ENCODE assay signal across 8 cellular contexts in genomic region chrX:30283456-30284200, GRCh38. TPM values are rescaled to one million over a fixed set of nuclear protein-coding genes. Genes with fewer than 3 reads are reported as not detected.
DNase-seq lines count a peak whose midpoint lies in the region; ATAC-seq, FAIRE-seq and TF ChIP-seq lines count a peak whose summit lies in the region.

No MANE protein-coding gene starts in this region.

- no peak overlapping the region for H3K56ac ChIP-seq in mesendoderm (ENCODE audit: low read length)

- CTCF ChIA-PET in GM10248 (lab: Yijun Ruan, JAX), result no interaction called here

- TF ChIP-seq POLR2A in body of pancreas (IDR thresholded peaks at IDR 0.05) (no peak), GM12892 (IDR thresholded peaks at IDR 0.05; ENCODE audit: low read depth, low read length) (no peak)

- ATAC-seq in body of pancreas (peak; percentile 47), GM21360 (IDR thresholded peaks at IDR 0.05; ENCODE audit: unreplicated experiment) (no peak), left lobe of liver (no peak)

- H4K8ac ChIP-seq in mesendoderm (ENCODE audit: low read depth, low read length), result no peak overlapping the region

- no peaks in the 10 kb centered on the region for H3K79me1 ChIP-seq in mesendoderm (ENCODE audit: low read length)

- H2BK120ac ChIP-seq in mesendoderm (ENCODE audit: low read depth, low read length), result no peak overlapping the region

- FAIRE-seq in GM12892 (lab: Jason Lieb, UNC), result no peak

- DNase-seq in Caki2 (ENCODE audit: low read depth) (peak; percentile 91), M059J (ENCODE audit: low read depth) (peak; percentile 97), body of pancreas (no peak), mesendoderm (peak; percentile 64), GM12892 (ENCODE audit: insufficient read length) (no peak), left lobe of liver (ENCODE audit: low spot score) (no peak), GM10248 (ENCODE audit: extremely low spot score) (no peak)

- H3K27ac ChIP-seq in body of pancreas (no peak overlapping the region), mesendoderm (ENCODE audit: low read depth, low read length) (no peak overlapping the region)

- no peaks in the 10 kb centered on the region for H3K36me3 ChIP-seq in body of pancreas (replicated peaks in 1 of 2; ENCODE audit: insufficient read depth in 1 of 2, low read depth in 2 of 2)
- H3K36me3 ChIP-seq in mesendoderm (ENCODE audit: control insufficient read depth, insufficient read depth, low read length), result no peaks in the 10 kb centered on the region

- no peak overlapping the region for H2BK15ac ChIP-seq in mesendoderm (replicated peaks; ENCODE audit: low read depth)

- no peaks in the 10 kb centered on the region for H3K79me2 ChIP-seq in mesendoderm (ENCODE audit: control insufficient read depth, insufficient read depth, low read length)

- TF ChIP-seq CTCF in body of pancreas (IDR thresholded peaks at IDR 0.05) (no peak), GM10248 (IDR thresholded peaks at IDR 0.05; ENCODE audit: control extremely low read depth, extremely low read depth, low read depth, missing control alignments) (no peak)

- no peak overlapping the region for H3K4me3 ChIP-seq in body of pancreas
- no peak overlapping the region for H3K4me3 ChIP-seq in mesendoderm (ENCODE audit: low read length)

- H3K4me2 ChIP-seq in mesendoderm (ENCODE audit: low read length), result no peak overlapping the region

- intact Hi-C loops in body of pancreas (cut with DNase I), result no loop called here

- in situ Hi-C loops in Caki2 (cut with HindIII; ENCODE audit: low pct_unique_long_range_greater_than_20kb, low sequenced_read_pairs), result no loop called here

- WGBS in body of pancreas, 2 donors, result 59 to 60% methylated on average over 3 of the region's 3 CpGs
- no CpG with 5 or more reads among the region's 3 CpGs for WGBS in mesendoderm (ENCODE audit: extremely low coverage, insufficient coverage, low lambda C conversion rate)

- H4K5ac ChIP-seq in mesendoderm (ENCODE audit: low read length), result no peak overlapping the region

- H3K23ac ChIP-seq in mesendoderm (ENCODE audit: low read length), result no peak overlapping the region

- H3K4me1 ChIP-seq in body of pancreas (no peaks in the 10 kb centered on the region), mesendoderm (ENCODE audit: control insufficient read depth, low read depth, low read length) (no peaks in the 10 kb centered on the region)

- H3K18ac ChIP-seq in mesendoderm (ENCODE audit: low read length), result peak overlapping the region; percentile 60

- H2AK5ac ChIP-seq in mesendoderm (ENCODE audit: low read length), result no peak overlapping the region

- POLR2A ChIA-PET in GM10248 (lab: Yijun Ruan, JAX), result no interaction called here

- H2BK5ac ChIP-seq in mesendoderm (ENCODE audit: low read length), result no peak overlapping the region

- H3K27me3 ChIP-seq in body of pancreas, result no peaks in the 10 kb centered on the region
- no peaks in the 10 kb centered on the region for H3K27me3 ChIP-seq in mesendoderm (ENCODE audit: insufficient read depth, low read length, poor library complexity)

- H3K9me3 ChIP-seq in body of pancreas, result no peaks in the 10 kb centered on the region

- H3K4ac ChIP-seq in mesendoderm (ENCODE audit: low read depth, low read length), result no peak overlapping the region

- H3K9ac ChIP-seq in mesendoderm (ENCODE audit: low read length), result no peak overlapping the region

RNA-seq across cellular contexts. Expression of gene NR0B1, which starts 25.6 kb away (rescaled TPM):
- 181 and 189 TPM in 2 replicates for total RNA-seq in Caki2 (2014; rRNA removed; shearing (Covaris generic); ENCODE audit: low replicate concordance)
- not detected in 2 replicates for total RNA-seq in M059J (2014; rRNA removed; shearing (Covaris generic))
- total RNA-seq in body of pancreas (under 1 TPM in 1 of 2 donors, not detected in 1; 0.78 TPM), left lobe of liver (not detected)
- polyA plus RNA-seq in mesendoderm (2013, experiment 1 of 2), result 2.3 TPM
- 2.4 TPM for polyA plus RNA-seq in mesendoderm (2013, experiment 2 of 2)
- not detected for polyA plus RNA-seq in GM12892 (2012; ENCODE audit: missing spikeins)

RNA-seq across cellular contexts. Expression of gene MAGEB1, which starts 36.7 kb away (rescaled TPM):
- not detected in 2 replicates for total RNA-seq in Caki2 (2014; rRNA removed; shearing (Covaris generic); ENCODE audit: low replicate concordance)
- not detected in 2 replicates for total RNA-seq in M059J (2014; rRNA removed; shearing (Covaris generic))
- total RNA-seq in body of pancreas (not detected), left lobe of liver (not detected)
- polyA plus RNA-seq in mesendoderm (2013, experiment 1 of 2), result 0.44 TPM
- 0.32 TPM for polyA plus RNA-seq in mesendoderm (2013, experiment 2 of 2)
- polyA plus RNA-seq in GM12892 (2012; ENCODE audit: missing spikeins), result not detected

RNA-seq across cellular contexts. Expression of gene MAGEB4, which starts 41.8 kb away (rescaled TPM):
- total RNA-seq in Caki2 (2014; rRNA removed; shearing (Covaris generic); ENCODE audit: low replicate concordance), result not detected in 2 replicates
- not detected in 2 replicates for total RNA-seq in M059J (2014; rRNA removed; shearing (Covaris generic))
- not detected for total RNA-seq in body of pancreas
- 0.06 TPM for polyA plus RNA-seq in mesendoderm (2013, experiment 1 of 2)
- polyA plus RNA-seq in mesendoderm (2013, experiment 2 of 2), result 0.03 TPM
- not detected for polyA plus RNA-seq in GM12892 (2012; ENCODE audit: missing spikeins)
- total RNA-seq in left lobe of liver, result not detected

RNA-seq across cellular contexts. Expression of gene MAGEB3, which starts 53.2 kb away (rescaled TPM):
- not detected in 2 replicates for total RNA-seq in Caki2 (2014; rRNA removed; shearing (Covaris generic); ENCODE audit: low replicate concordance)
- 0.07 and 0.12 TPM in 2 replicates for total RNA-seq in M059J (2014; rRNA removed; shearing (Covaris generic))
- total RNA-seq in body of pancreas (not detected), left lobe of liver (not detected)
- polyA plus RNA-seq in mesendoderm (2013, experiment 1 of 2), result 2.1 TPM
- polyA plus RNA-seq in mesendoderm (2013, experiment 2 of 2), result 1.9 TPM
- not detected for polyA plus RNA-seq in GM12892 (2012; ENCODE audit: missing spikeins)

Comparison
In these comparisons a context has a peak if more than half of its experiments do, and no peak if none do; other contexts are left out.
1. DNase-seq: peak in Caki2 (single experiment), M059J (single experiment) and mesendoderm (single experiment); none in body of pancreas (0 of 4), GM12892 (single experiment), left lobe of liver (single experiment) and GM10248 (single experiment).
2. RNA of gene NR0B1, which starts 25.6 kb away (total RNA-seq): 181 to 189 TPM in Caki2; 0.78 TPM in body of pancreas, not detected in left lobe of liver (single experiment) and not detected in M059J; every median in the first group is over 100 times any median in the second.